1 cellular context compared by ENCODE assay signal in genomic region chr15:65577129-65577996, GRCh38.
A peak's percentile ranks its signal among the peaks of the same experiment; 100 is the strongest.
TF ChIP-seq lines count a peak whose summit lies in the region.

No MANE protein-coding gene starts in this region.

TF ChIP-seq in H1, 55 proteins besides CTCF, POLR2A, EP300 and RAD21:
- TF ChIP-seq POU5F1 (IDR thresholded peaks at IDR 0.05; ENCODE audit: low read depth, low read length) (no peak), RXRA (IDR thresholded peaks at IDR 0.05; ENCODE audit: insufficient read depth, low read depth, low read length) (no peak), TEAD4 (IDR thresholded peaks at IDR 0.05; ENCODE audit: low read depth, low read length) (no peak), NRF1 (IDR thresholded peaks at IDR 0.05; ENCODE audit: low read depth, low read length) (0 out of 2 replicates have a peak, but pooled peaks have one; percentile 4), POLR2AphosphoS5 (IDR thresholded peaks at IDR 0.05; ENCODE audit: low read depth, low read length) (peak; percentile 76), TAF7 (optimal IDR thresholded peaks at IDR 0.05; ENCODE audit: borderline replicate concordance, low read depth, low read length) (no peak)
TF ChIP-seq in H1: peak in this region for 2.
